ENCODE assay signal across 8 cellular contexts in genomic region chr2:177165103-177165583, GRCh38. TPM values are rescaled to one million over a fixed set of nuclear protein-coding genes. Genes with fewer than 3 reads are reported as not detected.
DNase-seq lines count a peak whose midpoint lies in the region; ATAC-seq and TF ChIP-seq lines count a peak whose summit lies in the region.

No MANE protein-coding gene starts in this region.

- no peaks in the 10 kb centered on the region for H4K20me1 ChIP-seq in OCI-LY1 (ENCODE audit: insufficient read depth, low read length)

- no peaks in the 10 kb centered on the region for H3K27me3 ChIP-seq in OCI-LY1 (ENCODE audit: insufficient read depth, low read length)
- no peaks in the 10 kb centered on the region for H3K27me3 ChIP-seq in naive thymus-derived CD4-positive, alpha-beta T cell (ENCODE audit: control insufficient read depth in 2 of 2, insufficient read depth in 2 of 2, low read length in 2 of 2)

- peak overlapping the region; percentile 60 for H3K9ac ChIP-seq in OCI-LY1 (ENCODE audit: low read length)

- H3K9me3 ChIP-seq in OCI-LY1 (ENCODE audit: low read length), result no peaks in the 10 kb centered on the region
- no peaks in the 10 kb centered on the region for H3K9me3 ChIP-seq in naive thymus-derived CD4-positive, alpha-beta T cell (ENCODE audit: control insufficient read depth in 2 of 3, low read length in 3 of 3)

- DNase-seq in activated CD8-positive, alpha-beta T cell treated with anti-CD3 and anti-CD28 coated beads, Interleukin-2, amount 10 ng/mL, durations not matched to agents 7 days and 5 days, result no peak
- DNase-seq in activated CD8-positive, alpha-beta T cell treated with anti-CD3 and anti-CD28 coated beads for 36 hours, result no peak
- DNase-seq in epithelial cell of esophagus (ENCODE audit: low read depth), result no peak
- peak in 4 of 9 donors; percentile 5 to 31 (median 10) for DNase-seq in naive thymus-derived CD4-positive, alpha-beta T cell
- DNase-seq in NCI-H1048 (lab: John Stamatoyannopoulos, UW), result no peak
- no peak for DNase-seq in stimulated activated effector memory CD8-positive, alpha-beta T cell treated with anti-CD3 and anti-CD28 coated beads, Interleukin-12 subunit alpha, Interleukin-12 subunit beta, amount 100 ng/mL, for 72 hours (ENCODE audit: low spot score in 2 of 2)
- no peak for DNase-seq in NK-92 (lab: John Stamatoyannopoulos, UW; ENCODE audit: unreplicated experiment)

- H3K4me1 ChIP-seq in OCI-LY1 (ENCODE audit: insufficient read depth, low read length, severe bottlenecking), result peaks cover 34% of the 10 kb centered on the region
- H3K4me1 ChIP-seq in naive thymus-derived CD4-positive, alpha-beta T cell (ENCODE audit: control insufficient read depth in 2 of 2, insufficient read depth in 2 of 2, low read length in 2 of 2), result peaks cover 11 to 16% of the 10 kb centered on the region in 2 donors

- H3K9me2 ChIP-seq in OCI-LY1 (ENCODE audit: low read depth, low read length), result no peaks in the 10 kb centered on the region

- no peaks in the 10 kb centered on the region for H3K36me3 ChIP-seq in OCI-LY1 (ENCODE audit: insufficient read depth, low read length)
- H3K36me3 ChIP-seq in naive thymus-derived CD4-positive, alpha-beta T cell (ENCODE audit: control insufficient read depth in 2 of 3, insufficient read depth in 3 of 3, low read length in 3 of 3), result no peaks in the 10 kb centered on the region

- H3K4me3 ChIP-seq in OCI-LY1 (ENCODE audit: low read depth, low read length, poor library complexity, severe bottlenecking) (peak overlapping the region; percentile 48), epithelial cell of esophagus (ENCODE audit: low read length) (peak overlapping the region; percentile 7)
- H3K4me3 ChIP-seq in naive thymus-derived CD4-positive, alpha-beta T cell (ENCODE audit: low read length), result peak overlapping the region; percentile 25

- H3K27ac ChIP-seq in OCI-LY1 (ENCODE audit: low read depth, low read length, poor library complexity, severe bottlenecking), result peak overlapping the region; percentile 54
- H3K27ac ChIP-seq in naive thymus-derived CD4-positive, alpha-beta T cell (ENCODE audit: low read depth, low read length), result peak overlapping the region; percentile 66

- POLR2A ChIA-PET in activated CD8-positive, alpha-beta T cell treated with anti-CD3 and anti-CD28 coated beads, Interleukin-2, amount 10 ng/mL, durations not matched to agents 7 days and 5 days (lab: Charles Lee), result interaction anchor here (0.6 to 3.7 kb wide), 10 partner anchors 39 to 169 kb away, joined by 3 to 58 read pairs (median 4); partner anchors contain the start of genes HNRNPA3 and NFE2L2
- POLR2A ChIA-PET in activated CD8-positive, alpha-beta T cell treated with anti-CD3 and anti-CD28 coated beads for 36 hours (lab: Charles Lee), result interaction anchor here (0.6 to 4.5 kb wide), 7 partner anchors 34 to 227 kb away, joined by 3 to 35 read pairs (median 5); partner anchors contain the start of genes HNRNPA3 and NFE2L2
- POLR2A ChIA-PET in naive thymus-derived CD4-positive, alpha-beta T cell (lab: Charles Lee), result interaction anchor here (0.6 to 4.7 kb wide), 20 partner anchors 17 to 389 kb away, joined by 3 to 176 read pairs (median 5); partner anchors contain the start of genes HNRNPA3 and NFE2L2

- H3K27me3 Mint-ChIP-seq in activated CD8-positive, alpha-beta T cell treated with anti-CD3 and anti-CD28 coated beads, Interleukin-2, amount 10 ng/mL, durations not matched to agents 7 days and 5 days (ENCODE audit: low read depth), result peaks cover 10% of the 10 kb centered on the region
- H3K27me3 Mint-ChIP-seq in activated CD8-positive, alpha-beta T cell treated with anti-CD3 and anti-CD28 coated beads for 36 hours, result no peaks in the 10 kb centered on the region
- H3K27me3 Mint-ChIP-seq in naive thymus-derived CD4-positive, alpha-beta T cell, result peaks cover 0 to 7% (median 0%) of the 10 kb centered on the region in 5 donors

- no peak for TF ChIP-seq CTCF in activated CD8-positive, alpha-beta T cell treated with anti-CD3 and anti-CD28 coated beads for 36 hours (IDR thresholded peaks at IDR 0.05)
- TF ChIP-seq CTCF in OCI-LY1 (IDR thresholded peaks at IDR 0.05; ENCODE audit: low read length) (no peak), epithelial cell of esophagus (IDR thresholded peaks at IDR 0.05; ENCODE audit: insufficient read depth, low read depth, low read length, missing control alignments) (no peak)

- H3K79me2 ChIP-seq in OCI-LY1 (ENCODE audit: insufficient read depth, low read length), result no peaks in the 10 kb centered on the region

- ATAC-seq in activated CD8-positive, alpha-beta T cell treated with anti-CD3 and anti-CD28 coated beads, Interleukin-2, amount 10 ng/mL, durations not matched to agents 7 days and 5 days, result peak; percentile 16
- no peak for ATAC-seq in activated CD8-positive, alpha-beta T cell treated with anti-CD3 and anti-CD28 coated beads for 36 hours
- peak; percentile 6 for ATAC-seq in naive thymus-derived CD4-positive, alpha-beta T cell
- no peak for ATAC-seq in stimulated activated effector memory CD8-positive, alpha-beta T cell treated with anti-CD3 and anti-CD28 coated beads, Interleukin-12 subunit alpha, Interleukin-12 subunit beta, amount 100 ng/mL, for 72 hours

- peaks cover 35% of the 10 kb centered on the region for H3K4me1 Mint-ChIP-seq in activated CD8-positive, alpha-beta T cell treated with anti-CD3 and anti-CD28 coated beads, Interleukin-2, amount 10 ng/mL, durations not matched to agents 7 days and 5 days (ENCODE audit: low read depth)
- H3K4me1 Mint-ChIP-seq in activated CD8-positive, alpha-beta T cell treated with anti-CD3 and anti-CD28 coated beads for 36 hours (ENCODE audit: low read depth), result peaks cover 27% of the 10 kb centered on the region
- peaks cover 0 to 38% (median 12%) of the 10 kb centered on the region in 7 donors for H3K4me1 Mint-ChIP-seq in naive thymus-derived CD4-positive, alpha-beta T cell
- H3K4me1 Mint-ChIP-seq in stimulated activated effector memory CD8-positive, alpha-beta T cell treated with anti-CD3 and anti-CD28 coated beads, Interleukin-12 subunit alpha, Interleukin-12 subunit beta, amount 100 ng/mL, for 72 hours, result peaks cover 23% of the 10 kb centered on the region

- no peak overlapping the region for H3K4me3 Mint-ChIP-seq in activated CD8-positive, alpha-beta T cell treated with anti-CD3 and anti-CD28 coated beads, Interleukin-2, amount 10 ng/mL, durations not matched to agents 7 days and 5 days
- H3K4me3 Mint-ChIP-seq in activated CD8-positive, alpha-beta T cell treated with anti-CD3 and anti-CD28 coated beads for 36 hours, result no peak overlapping the region
- H3K4me3 Mint-ChIP-seq in naive thymus-derived CD4-positive, alpha-beta T cell, result no peak overlapping the region
- H3K4me3 Mint-ChIP-seq in stimulated activated effector memory CD8-positive, alpha-beta T cell treated with anti-CD3 and anti-CD28 coated beads, Interleukin-12 subunit alpha, Interleukin-12 subunit beta, amount 100 ng/mL, for 72 hours, result no peak overlapping the region

- no peaks in the 10 kb centered on the region for H3K9me3 Mint-ChIP-seq in activated CD8-positive, alpha-beta T cell treated with anti-CD3 and anti-CD28 coated beads, Interleukin-2, amount 10 ng/mL, durations not matched to agents 7 days and 5 days (ENCODE audit: insufficient read depth)
- H3K9me3 Mint-ChIP-seq in activated CD8-positive, alpha-beta T cell treated with anti-CD3 and anti-CD28 coated beads for 36 hours, result no peaks in the 10 kb centered on the region
- H3K9me3 Mint-ChIP-seq in naive thymus-derived CD4-positive, alpha-beta T cell, result peaks cover 0 to 1% (median 0%) of the 10 kb centered on the region in 11 donors
- H3K9me3 Mint-ChIP-seq in stimulated activated effector memory CD8-positive, alpha-beta T cell treated with anti-CD3 and anti-CD28 coated beads, Interleukin-12 subunit alpha, Interleukin-12 subunit beta, amount 100 ng/mL, for 72 hours, result no peaks in the 10 kb centered on the region

- CTCF ChIA-PET in activated CD8-positive, alpha-beta T cell treated with anti-CD3 and anti-CD28 coated beads, Interleukin-2, amount 10 ng/mL, durations not matched to agents 7 days and 5 days (lab: Charles Lee), result interaction anchor here (0.6 to 7.7 kb wide), 83 partner anchors 10 to 617 kb away, joined by 3 to 217 read pairs (median 5); partner anchors contain the start of genes AGPS, HNRNPA3 and NFE2L2
- CTCF ChIA-PET in activated CD8-positive, alpha-beta T cell treated with anti-CD3 and anti-CD28 coated beads for 36 hours (lab: Charles Lee), result interaction anchor here (0.6 to 8.3 kb wide), 89 partner anchors 9 to 1038 kb away, joined by 3 to 190 read pairs (median 4); partner anchors contain the start of genes AGPS, HNRNPA3 and NFE2L2
- CTCF ChIA-PET in naive thymus-derived CD4-positive, alpha-beta T cell (lab: Charles Lee), result interaction anchor here (0.6 to 5.3 kb wide), 45 partner anchors 10 to 608 kb away, joined by 3 to 126 read pairs (median 5); partner anchors contain the start of genes HNRNPA3 and NFE2L2

- H3K27ac Mint-ChIP-seq in activated CD8-positive, alpha-beta T cell treated with anti-CD3 and anti-CD28 coated beads, Interleukin-2, amount 10 ng/mL, durations not matched to agents 7 days and 5 days, result no peak overlapping the region
- H3K27ac Mint-ChIP-seq in activated CD8-positive, alpha-beta T cell treated with anti-CD3 and anti-CD28 coated beads for 36 hours, result no peak overlapping the region
- H3K27ac Mint-ChIP-seq in naive thymus-derived CD4-positive, alpha-beta T cell, result no peak overlapping the region
- H3K27ac Mint-ChIP-seq in stimulated activated effector memory CD8-positive, alpha-beta T cell treated with anti-CD3 and anti-CD28 coated beads, Interleukin-12 subunit alpha, Interleukin-12 subunit beta, amount 100 ng/mL, for 72 hours, result no peak overlapping the region

- peak overlapping the region; percentile 84 for H3K4me2 ChIP-seq in OCI-LY1 (ENCODE audit: low read length)

- no peaks in the 10 kb centered on the region for H3F3A ChIP-seq in OCI-LY1 (ENCODE audit: insufficient read depth, low read length)

- intact Hi-C loops in activated CD8-positive, alpha-beta T cell treated with anti-CD3 and anti-CD28 coated beads for 36 hours (cut with micrococcal nuclease), result loop anchor here (2.0 to 10.0 kb wide), 4 partner anchors 92 to 560 kb away; no protein-coding TSS in a partner anchor
- intact Hi-C loops in naive thymus-derived CD4-positive, alpha-beta T cell (cut with micrococcal nuclease), result loop anchor here in 1 of 2 donors (1.0 to 2.0 kb wide), 4 partner anchors 47 to 560 kb away; partner anchors contain the start of gene HNRNPA3

- H3K36me3 Mint-ChIP-seq in activated CD8-positive, alpha-beta T cell treated with anti-CD3 and anti-CD28 coated beads, Interleukin-2, amount 10 ng/mL, durations not matched to agents 7 days and 5 days (ENCODE audit: low read depth), result no peaks in the 10 kb centered on the region
- no peaks in the 10 kb centered on the region for H3K36me3 Mint-ChIP-seq in activated CD8-positive, alpha-beta T cell treated with anti-CD3 and anti-CD28 coated beads for 36 hours (ENCODE audit: low read depth)
- H3K36me3 Mint-ChIP-seq in naive thymus-derived CD4-positive, alpha-beta T cell, result no peaks in the 10 kb centered on the region
- no peaks in the 10 kb centered on the region for H3K36me3 Mint-ChIP-seq in stimulated activated effector memory CD8-positive, alpha-beta T cell treated with anti-CD3 and anti-CD28 coated beads, Interleukin-12 subunit alpha, Interleukin-12 subunit beta, amount 100 ng/mL, for 72 hours

- peak overlapping the region; percentile 95 for H2AFZ ChIP-seq in OCI-LY1 (ENCODE audit: low read length)

RNA-seq across cellular contexts. Expression of gene HNRNPA3, which starts 47.5 kb away (rescaled TPM):
- 100 to 1,000 TPM; 329 to 350 TPM for total RNA-seq in activated CD8-positive, alpha-beta T cell treated with anti-CD3 and anti-CD28 coated beads, Interleukin-2, amount 10 ng/mL, durations not matched to agents 7 days and 5 days
- total RNA-seq in activated CD8-positive, alpha-beta T cell treated with anti-CD3 and anti-CD28 coated beads for 36 hours, result 100 to 1,000 TPM; 292 to 308 TPM
- 100 to 1,000 TPM; 151 to 311 (median 184) TPM for total RNA-seq in naive thymus-derived CD4-positive, alpha-beta T cell
- polyA plus RNA-seq in naive thymus-derived CD4-positive, alpha-beta T cell, result 10 to 100 TPM; 53.3 to 69.0 TPM

Comparison
In these comparisons a context has a peak if more than half of its experiments do, and no peak if none do; other contexts are left out.
1. ATAC-seq: peak in activated CD8-positive, alpha-beta T cell treated with anti-CD3 and anti-CD28 coated beads, Interleukin-2, amount 10 ng/mL, durations not matched to agents 7 days and 5 days (single experiment) and naive thymus-derived CD4-positive, alpha-beta T cell (single experiment); none in activated CD8-positive, alpha-beta T cell treated with anti-CD3 and anti-CD28 coated beads for 36 hours (single experiment) and stimulated activated effector memory CD8-positive, alpha-beta T cell treated with anti-CD3 and anti-CD28 coated beads, Interleukin-12 subunit alpha, Interleukin-12 subunit beta, amount 100 ng/mL, for 72 hours (single experiment).
2. Peak in every context shown above with its lines, with median percentiles within 50 percentile points of each other: H3K4me3 ChIP-seq.